In genomic region chr17:68036304-68037147, GRCh38 we compare ENCODE assay signal across 8 cellular contexts. TPM values are rescaled to one million over a fixed set of nuclear protein-coding genes. Genes with fewer than 3 reads are reported as not detected.
DNase-seq lines count a peak whose midpoint lies in the region; ATAC-seq and TF ChIP-seq lines count a peak whose summit lies in the region.

No MANE protein-coding gene starts in this region.

- peaks cover 16% of the 10 kb centered on the region for H3K4me1 ChIP-seq in psoas muscle

- peaks cover 3 to 46% of the 10 kb centered on the region in 2 donors for H3K36me3 ChIP-seq in psoas muscle (ENCODE audit: insufficient read depth in 1 of 2, low read depth in 1 of 2)

- no peaks in the 10 kb centered on the region for H3K27me3 ChIP-seq in psoas muscle (ENCODE audit: insufficient read depth in 3 of 3, low read length in 2 of 3)

- H3K27ac ChIP-seq in psoas muscle, result peak overlapping the region; percentile 80

- ATAC-seq in psoas muscle (no peak), HG02642 (IDR thresholded peaks at IDR 0.05; ENCODE audit: poor library complexity, unreplicated experiment) (no peak)

- peak overlapping the region; percentile 99 for H3K4me3 ChIP-seq in psoas muscle

- POLR2A ChIA-PET in GM10248 (lab: Yijun Ruan, JAX), result interaction anchor here (0.6 to 1.1 kb wide), 3 partner anchors 17 to 1290 kb away, joined by 3 to 4 read pairs (median 3); no protein-coding TSS in a partner anchor

- 17 to 18% (median 17%) methylated on average over 11 of the region's 11 CpGs for WGBS in psoas muscle, 3 donors

- CTCF ChIA-PET in GM10248 (lab: Yijun Ruan, JAX), result interaction anchor here (0.8 to 2.1 kb wide), 4 partner anchors 8 to 429 kb away, joined by 3 to 5 read pairs (median 4); no protein-coding TSS in a partner anchor

- DNase-seq in NCI-H2107 treated with DMSO at 0.1 percent for 48 hours (lab: John Stamatoyannopoulos, UW; ENCODE audit: unreplicated experiment), result peak; percentile 18
- DNase-seq in NCI-H2107 (lab: John Stamatoyannopoulos, UW), result no peak
- peak; percentile 84 for DNase-seq in RKO (ENCODE audit: low spot score)
- DNase-seq in fibroblast of gingiva (ENCODE audit: low read depth), result peak; percentile 54
- no peak for DNase-seq in psoas muscle
- DNase-seq in stimulated activated CD4-positive, alpha-beta T cell treated with anti-CD3 and anti-CD28 coated beads, Interleukin-1b, Interleukin-23, amount 100 ng/mL, for 48 hours, result no peak
- DNase-seq in GM10248 (ENCODE audit: extremely low spot score), result no peak

- no peaks in the 10 kb centered on the region for H3K9me3 ChIP-seq in psoas muscle

- intact Hi-C loops in psoas muscle (cut with DNase I), result no loop called here

- TF ChIP-seq CTCF in psoas muscle (IDR thresholded peaks at IDR 0.05) (no peak), GM10248 (IDR thresholded peaks at IDR 0.05; ENCODE audit: control extremely low read depth, extremely low read depth, low read depth, missing control alignments) (no peak)

RNA-seq across cellular contexts. Expression of gene KPNA2, which starts 1.0 kb away (rescaled TPM):
- 10 to 100 TPM; 11.4 to 25.2 (median 18.5) TPM for total RNA-seq in psoas muscle
- 10 to 100 TPM; 16.1 to 38.4 (median 29.7) TPM for polyA plus RNA-seq in psoas muscle

RNA-seq across cellular contexts. Expression of gene C17orf58, which starts 40.3 kb away (rescaled TPM):
- total RNA-seq in psoas muscle, result 1 to 10 TPM; 3.1 to 5.5 (median 4.8) TPM
- polyA plus RNA-seq in psoas muscle, result 10 to 100 TPM in 1 of 3 donors, 1 to 10 TPM in 2; 5.3 to 15.0 (median 6.6) TPM

Comparison
In these comparisons a context has a peak if more than half of its experiments do, and no peak if none do; other contexts are left out.
1. DNase-seq: peak in NCI-H2107 treated with DMSO at 0.1 percent for 48 hours (single experiment), RKO (single experiment) and fibroblast of gingiva (single experiment); none in NCI-H2107 (single experiment), psoas muscle (0 of 2), stimulated activated CD4-positive, alpha-beta T cell treated with anti-CD3 and anti-CD28 coated beads, Interleukin-1b, Interleukin-23, amount 100 ng/mL, for 48 hours (single experiment) and GM10248 (single experiment).